9 cellular contexts compared by ENCODE assay signal in the genomic region with DNA sequence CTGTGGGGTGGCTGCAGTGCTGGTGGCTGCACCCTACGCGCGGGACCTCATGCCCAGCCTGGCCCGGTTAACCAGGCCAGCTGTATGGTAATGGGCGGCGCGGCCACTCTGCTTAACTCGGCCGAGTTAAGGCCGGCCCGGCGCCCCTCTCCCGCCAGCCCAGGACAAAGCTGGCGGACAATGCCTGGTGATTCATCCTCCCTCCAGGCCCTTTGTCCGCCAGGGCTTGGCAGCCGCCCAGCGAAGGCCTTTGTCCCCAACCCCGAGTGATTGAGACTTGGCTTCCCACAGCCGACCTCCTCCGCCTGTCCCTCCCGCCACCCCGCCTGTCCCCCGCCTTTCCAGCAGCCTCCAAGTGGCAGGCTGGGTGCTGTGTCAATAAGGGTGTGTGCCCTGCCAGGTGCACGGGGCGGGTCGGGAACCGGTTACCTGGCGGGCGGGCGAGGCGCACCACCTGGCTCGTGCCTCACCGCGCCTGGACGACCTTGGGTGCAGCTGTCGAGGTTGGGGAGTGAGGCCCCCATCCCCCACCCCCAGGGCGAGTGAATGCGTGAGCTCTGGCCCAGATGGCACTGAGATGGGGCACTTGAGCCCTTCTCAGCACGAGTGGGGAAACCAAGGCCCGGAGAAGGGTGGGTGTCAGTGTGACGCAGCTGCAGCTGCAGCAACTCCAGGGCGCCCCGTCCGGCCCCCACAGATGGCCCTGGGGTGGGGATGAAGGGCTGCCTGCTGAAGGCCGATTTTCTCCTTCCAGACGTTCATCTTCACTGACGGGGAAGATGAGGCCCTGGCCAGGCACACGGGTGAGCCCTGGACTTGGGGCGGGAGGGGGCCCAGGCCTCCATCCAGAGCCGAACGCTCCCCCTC. TPM values are rescaled to one million over a fixed set of nuclear protein-coding genes. Genes with fewer than 3 reads are reported as not detected.
DNase-seq lines count a peak whose midpoint lies in the region; ATAC-seq, FAIRE-seq and TF ChIP-seq lines count a peak whose summit lies in the region.
"Had no signal": no experiment of that assay in that cellular context is flagged by ENCODE, and none has a peak within 500 bp of the region (broad histone marks: within the 10 kb centered on the region; RNA-seq: fewer than 3 reads in every experiment).

No MANE protein-coding gene starts in this region.

- intact Hi-C loops in left ventricle myocardium inferior (cut with micrococcal nuclease), result no loop called here
- intact Hi-C loops in pancreas (cut with DNase I), result no loop called here
- intact Hi-C loops in activated CD4-positive, alpha-beta T cell treated with anti-CD3 and anti-CD28 coated beads for 36 hours (cut with DNase I, micrococcal nuclease), result loop anchor here in 1 of 2 experiments (5.0 to 10.0 kb wide), 3 partner anchors 108 to 321 kb away; a partner anchor contains a TSS

- no peak overlapping the region for H3K27ac Mint-ChIP-seq in activated CD4-positive, alpha-beta T cell treated with anti-CD3 and anti-CD28 coated beads for 36 hours

- no peak overlapping the region for H3K4me3 Mint-ChIP-seq in activated CD4-positive, alpha-beta T cell treated with anti-CD3 and anti-CD28 coated beads for 36 hours

- H3K27ac ChIP-seq in left ventricle myocardium inferior (replicated peaks), result peak overlapping the region; percentile 91
- H3K27ac ChIP-seq in pancreas, result peak overlapping the region; percentile 84 to 94 (median 87)

- no peak for FAIRE-seq in pancreas (lab: Jason Lieb, UNC)

- CTCF ChIA-PET in activated CD4-positive, alpha-beta T cell treated with anti-CD3 and anti-CD28 coated beads for 36 hours (lab: Charles Lee), result no interaction called here

- DNase-seq in DMS153 (lab: John Stamatoyannopoulos, UW) (peak; percentile 100), NCI-H146 (lab: John Stamatoyannopoulos, UW) (peak; percentile 99), adipocyte (ENCODE audit: low read depth) (peak; percentile 79), left ventricle myocardium inferior (peak; percentile 84), pancreas (peak; percentile 97 to 99 (median 98)), epidermal melanocyte (ENCODE audit: insufficient read length, low spot score) (no peak)
- DNase-seq in activated CD4-positive, alpha-beta T cell treated with anti-CD3 and anti-CD28 coated beads for 36 hours, result no peak

- no peak for TF ChIP-seq CTCF in left ventricle myocardium inferior (IDR thresholded peaks at IDR 0.05; ENCODE audit: borderline replicate concordance)
- no peak for TF ChIP-seq CTCF in pancreas (IDR thresholded peaks at IDR 0.05)

- POLR2A ChIA-PET in activated CD4-positive, alpha-beta T cell treated with anti-CD3 and anti-CD28 coated beads for 36 hours (lab: Charles Lee), result no interaction called here

- H3K9me3 Mint-ChIP-seq in activated CD4-positive, alpha-beta T cell treated with anti-CD3 and anti-CD28 coated beads for 36 hours (ENCODE audit: low read depth), result no peaks in the 10 kb centered on the region

- H3K4me1 ChIP-seq in adipocyte (ENCODE audit: control insufficient read depth, insufficient read depth, low read length) (peaks cover 57% of the 10 kb centered on the region), left ventricle myocardium inferior (peaks cover 82% of the 10 kb centered on the region), pancreas (peaks cover 36 to 68% (median 54%) of the 10 kb centered on the region in 3 donors)

- no peaks in the 10 kb centered on the region for H3K27me3 ChIP-seq in adipocyte (replicated peaks; ENCODE audit: control insufficient read depth, insufficient read depth, low read length)
- peaks cover 71% of the 10 kb centered on the region for H3K27me3 ChIP-seq in left ventricle myocardium inferior (ENCODE audit: low read depth)
- no peaks in the 10 kb centered on the region for H3K27me3 ChIP-seq in pancreas

- 10% methylated on average over 42 to 51 of the region's 51 CpGs for WGBS in pancreas, 2 donors

- H3K4me3 ChIP-seq in adipocyte (ENCODE audit: low read length) (peak overlapping the region; percentile 12), left ventricle myocardium inferior (peak overlapping the region; percentile 73), pancreas (peak overlapping the region in 3 of 4 donors; percentile 72 to 80 (median 79))

- no peaks in the 10 kb centered on the region for H3K36me3 Mint-ChIP-seq in activated CD4-positive, alpha-beta T cell treated with anti-CD3 and anti-CD28 coated beads for 36 hours (ENCODE audit: low read depth)

- ATAC-seq in pancreas (peak; percentile 66 to 75 (median 70)), HG02759 (IDR thresholded peaks at IDR 0.05; ENCODE audit: unreplicated experiment) (no peak)
- no peak for ATAC-seq in activated CD4-positive, alpha-beta T cell treated with anti-CD3 and anti-CD28 coated beads for 36 hours

- H3K9ac ChIP-seq in adipocyte (ENCODE audit: low read length), result peak overlapping the region; percentile 61

- H3K9me3 ChIP-seq in adipocyte (ENCODE audit: control insufficient read depth, low read length), result no peaks in the 10 kb centered on the region
- no peaks in the 10 kb centered on the region for H3K9me3 ChIP-seq in left ventricle myocardium inferior (replicated peaks)
- no peaks in the 10 kb centered on the region for H3K9me3 ChIP-seq in pancreas

- H3K4me1 Mint-ChIP-seq in activated CD4-positive, alpha-beta T cell treated with anti-CD3 and anti-CD28 coated beads for 36 hours, result peaks cover 45% of the 10 kb centered on the region

- H3K36me3 ChIP-seq in adipocyte (ENCODE audit: control insufficient read depth, insufficient read depth, low read length, severe bottlenecking) (peaks cover 4% of the 10 kb centered on the region), left ventricle myocardium inferior (peaks cover 24% of the 10 kb centered on the region), pancreas (peaks cover 0 to 9% (median 0%) of the 10 kb centered on the region in 3 donors)

- H3K27me3 Mint-ChIP-seq in activated CD4-positive, alpha-beta T cell treated with anti-CD3 and anti-CD28 coated beads for 36 hours, result no peaks in the 10 kb centered on the region

RNA-seq across cellular contexts. Expression of a gene that starts 4.6 kb away (rescaled TPM):
- total RNA-seq in left ventricle myocardium inferior (5.2 TPM), pancreas (10 to 100 TPM; 28.2 to 66.8 (median 41.5) TPM)
- polyA plus RNA-seq in pancreas, result 10 to 100 TPM; 37.2 to 42.1 TPM
- 10 to 100 TPM; 14.9 to 23.3 TPM for total RNA-seq in activated CD4-positive, alpha-beta T cell treated with anti-CD3 and anti-CD28 coated beads for 36 hours

RNA-seq across cellular contexts. Expression of a gene that starts 31.1 kb away (rescaled TPM):
- total RNA-seq in left ventricle myocardium inferior (13.7 TPM), pancreas (10 to 100 TPM; 11.8 to 18.1 (median 13.6) TPM)
- polyA plus RNA-seq in pancreas, result 10 to 100 TPM; 44.7 to 54.4 TPM
- total RNA-seq in activated CD4-positive, alpha-beta T cell treated with anti-CD3 and anti-CD28 coated beads for 36 hours, result 10 to 100 TPM; 34.7 to 35.9 TPM

RNA-seq across cellular contexts. Expression of a gene that starts 34.6 kb away (rescaled TPM):
- total RNA-seq in left ventricle myocardium inferior (11.5 TPM), pancreas (10 to 100 TPM in 4 of 6 donors, 1 to 10 TPM in 2; 8.8 to 14.1 (median 12.1) TPM)
- 10 to 100 TPM in 1 of 2 donors, 1 to 10 TPM in 1; 8.8 to 10.9 TPM for polyA plus RNA-seq in pancreas
- 1 to 10 TPM; 7.2 to 8.4 TPM for total RNA-seq in activated CD4-positive, alpha-beta T cell treated with anti-CD3 and anti-CD28 coated beads for 36 hours

RNA-seq across cellular contexts. Expression of a gene that starts 48.0 kb away (rescaled TPM):
- not detected for total RNA-seq in left ventricle myocardium inferior
- total RNA-seq in pancreas, result not detected
- not detected for polyA plus RNA-seq in pancreas
- total RNA-seq in activated CD4-positive, alpha-beta T cell treated with anti-CD3 and anti-CD28 coated beads for 36 hours, result not detected
- total RNA-seq: glomerular endothelial cell had no signal

Comparison
In these comparisons a context has a peak if more than half of its experiments do, and no peak if none do; other contexts are left out.
1. DNase-seq: peak in DMS153 (single experiment), NCI-H146 (single experiment), adipocyte (single experiment), left ventricle myocardium inferior (single experiment) and pancreas (6 of 6); none in activated CD4-positive, alpha-beta T cell treated with anti-CD3 and anti-CD28 coated beads for 36 hours (single experiment) and epidermal melanocyte (single experiment).
2. H3K4me3 ChIP-seq: peak in every context shown above with its lines; median percentile 79 in pancreas; 73 in left ventricle myocardium inferior; 12 in adipocyte.
3. ATAC-seq: peak in pancreas (4 of 4); none in activated CD4-positive, alpha-beta T cell treated with anti-CD3 and anti-CD28 coated beads for 36 hours (single experiment) and HG02759 (single experiment).